Comparison of ENCODE assay signal across 23 cellular contexts in the genomic region with DNA sequence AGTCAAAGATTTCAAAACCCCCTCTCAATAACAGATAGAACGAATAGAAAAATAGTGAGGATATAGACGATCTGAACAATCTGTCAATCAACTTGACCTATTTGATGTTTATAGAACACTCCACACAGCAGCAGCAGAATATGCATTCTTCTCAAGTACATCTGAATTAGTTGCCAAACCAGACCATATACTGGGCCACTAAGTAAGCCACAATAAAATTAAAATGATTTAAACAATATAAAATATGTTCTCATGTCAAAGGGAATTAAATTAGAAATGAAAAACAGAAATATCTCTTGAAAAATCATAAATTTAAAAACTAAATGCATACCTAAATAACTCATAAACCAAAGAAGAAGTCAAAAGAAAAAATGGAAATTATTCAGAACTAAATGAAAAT.
"Had no signal": no experiment of that assay in that cellular context is flagged by ENCODE, and none has a peak within 500 bp of the region (broad histone marks: within the 10 kb centered on the region; RNA-seq: fewer than 3 reads in every experiment).

No MANE protein-coding gene starts in this region.

- H3K27ac ChIP-seq: PC-9, SJSA1 had no signal

- DNase-seq: IMR-90, Karpas-422, KG1, MG63, NCI-H1092, NCI-H1105 treated with DMSO at 0.1 percent for 48 hours, NCI-H1417 treated with DMSO at 0.1 percent for 48 hours, NCI-H146, NCI-H1694 treated with DMSO at 0.1 percent for 48 hours, NCI-H1930, NCI-H2081, NCI-H2107, NCI-H2227 treated with DMSO at 0.1 percent for 48 hours, NCI-H524, NCI-H526 treated with DMSO at 0.1 percent for 48 hours, NCI-H748 treated with DMSO at 0.1 percent for 48 hours, PC-9, Right ventricle myocardium superior, RPMI8226, SIG-M5 had no signal

- FAIRE-seq: HepG2, RCC 7860 had no signal

- H3K36me3 ChIP-seq: MG63, SJSA1 had no signal

- H3K9me3 ChIP-seq: SJSA1 had no signal

- H3K4me3 ChIP-seq: MG63, PC-9, SJSA1 had no signal

- ATAC-seq: HepG2 had no signal

- H2AFZ ChIP-seq: PC-9 had no signal

- H3K4me2 ChIP-seq: PC-9 had no signal

- H3K27me3 ChIP-seq: MG63, SJSA1 had no signal
